ENCODE assay signal across 25 cellular contexts in the genomic region with DNA sequence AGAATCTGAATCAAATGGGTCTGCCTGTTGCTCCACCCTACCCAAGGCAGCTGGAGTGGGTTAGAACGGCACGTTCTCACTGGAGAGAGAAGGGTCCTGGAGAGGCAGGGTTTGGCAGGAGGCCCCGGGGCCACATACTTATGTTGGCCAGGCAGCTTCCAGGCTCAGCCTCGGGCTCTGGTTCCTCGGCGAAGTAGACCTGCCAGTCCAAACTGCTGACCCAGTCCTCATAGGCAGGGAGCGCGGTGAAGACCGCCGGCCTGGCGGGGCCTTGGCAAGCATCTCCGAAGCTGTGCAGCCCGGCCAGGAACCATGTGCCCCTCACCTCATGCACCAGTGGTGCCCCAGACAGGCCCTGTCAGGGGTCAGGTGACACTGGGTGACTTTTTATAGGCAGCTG.
"Had no signal": no experiment of that assay in that cellular context is flagged by ENCODE, and none has a peak within 500 bp of the region (broad histone marks: within the 10 kb centered on the region; RNA-seq: fewer than 3 reads in every experiment).

No MANE protein-coding gene starts in this region.

- H3K27ac ChIP-seq: ascending aorta, cardiac muscle cell, colonic mucosa, gastrocnemius medialis, right lobe of liver, transverse colon, uterus, VCaP had no signal

- H3K9me3 ChIP-seq: ascending aorta, colonic mucosa, gastrocnemius medialis, right lobe of liver, transverse colon, uterus had no signal

- DNase-seq: activated CD4-positive, alpha-beta T cell treated with anti-CD3 and anti-CD28 coated beads for 4 hours; activated CD4-positive, alpha-beta T cell treated with anti-CD3 and anti-CD28 coated beads, Interleukin-2, amount 50 U/mL, for 4 hours; activated effector memory CD4-positive, alpha-beta T cell treated with Interleukin-2 at 50 U/mL for 16 hours; activated naive CD4-positive, alpha-beta T cell treated with anti-CD3 and anti-CD28 coated beads for 36 hours; activated naive CD8-positive, alpha-beta T cell treated with anti-CD3 and anti-CD28 coated beads, Interleukin-2, amount 10 ng/mL, durations not matched to agents 7 days and 5 days; activated T-cell treated with anti-CD3 and anti-CD28 coated beads for 4 hours; cerebellar nuclear complex; colonic mucosa; effector memory CD4-positive, alpha-beta T cell; gastrocnemius medialis; glutamatergic neuron; left colon; small intestine; stimulated activated CD4-positive, alpha-beta T cell treated with anti-CD3 and anti-CD28 coated beads, Interleukin-1b, Interleukin-23, amount 100 ng/mL, for 48 hours; stimulated activated CD4-positive, alpha-beta T cell treated with anti-CD3 and anti-CD28 coated beads, Interleukin-4, amount 100 ng/mL, for 4 hours; stimulated activated CD8-positive, alpha-beta memory T cell treated with anti-CD3 and anti-CD28 coated beads, Interleukin-4, amount 100 ng/mL, for 48 hours; T-helper 9 cell; transverse colon; uterus had no signal

- ATAC-seq: gastrocnemius medialis, left colon had no signal

- H3K4me3 ChIP-seq: ascending aorta, cardiac muscle cell, colonic mucosa, gastrocnemius medialis, right lobe of liver, transverse colon, uterus had no signal

- H3K27me3 ChIP-seq: ascending aorta, cardiac muscle cell, colonic mucosa, gastrocnemius medialis, right lobe of liver, transverse colon, uterus had no signal

- FAIRE-seq: keratinocyte, small intestine, TTC549 had no signal

- H3K4me1 ChIP-seq: ascending aorta, colonic mucosa, gastrocnemius medialis, right lobe of liver, transverse colon, uterus had no signal

- H3K36me3 ChIP-seq: uterus had no signal
